In the genomic region with DNA sequence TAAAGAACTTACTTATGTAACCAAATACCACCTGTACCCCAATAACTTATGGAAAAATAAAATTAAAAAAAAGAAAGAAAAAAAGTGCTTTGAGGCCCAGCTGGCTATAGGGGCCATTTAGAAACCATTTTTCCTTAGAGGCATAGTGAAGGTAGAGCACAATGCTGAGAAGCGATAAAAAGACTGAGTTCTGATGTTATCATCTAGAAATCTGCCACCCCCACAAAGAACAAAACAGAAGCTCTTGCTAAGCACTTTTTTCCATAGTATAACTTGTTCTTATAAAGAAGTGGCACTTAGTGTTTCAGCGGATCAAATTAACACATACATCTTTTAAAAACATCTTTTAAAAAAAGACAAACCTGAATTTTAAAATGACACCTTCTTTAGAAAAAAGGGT, we compare ENCODE assay signal across 25 cellular contexts. TPM values are rescaled to one million over a fixed set of nuclear protein-coding genes. Genes with fewer than 3 reads are reported as not detected.
"Had no signal": no experiment of that assay in that cellular context is flagged by ENCODE, and none has a peak within 500 bp of the region (broad histone marks: within the 10 kb centered on the region; RNA-seq: fewer than 3 reads in every experiment).

No MANE protein-coding gene starts in this region.

- H3K36me3 ChIP-seq: breast epithelium, pancreas, right lobe of liver, vagina had no signal

- H3K27ac Mint-ChIP-seq: memory B cell; nephron progenitor cell; stimulated activated effector memory CD8-positive, alpha-beta T cell treated with anti-CD3 and anti-CD28 coated beads, Interleukin-12 subunit alpha, Interleukin-12 subunit beta, amount 100 ng/mL, for 72 hours; type B pancreatic cell had no signal

- ATAC-seq: foreskin keratinocyte, left colon, pancreas, right lobe of liver had no signal

- H3K4me1 ChIP-seq: breast epithelium, foreskin keratinocyte, pancreas, right lobe of liver, testis, vagina had no signal

- DNase-seq: activated CD4-positive, alpha-beta T cell treated with anti-CD3 and anti-CD28 coated beads for 1 hour; activated CD8-positive, alpha-beta memory T cell treated with anti-CD3 and anti-CD28 coated beads, Interleukin-2, amount 50 U/mL, for 4 hours; activated naive CD4-positive, alpha-beta T cell; amniotic stem cell; effector memory CD4-positive, alpha-beta T cell; foreskin keratinocyte; left colon; nephron progenitor cell; pancreas; right lobe of liver; stimulated activated CD4-positive, alpha-beta T cell treated with anti-CD3 and anti-CD28 coated beads, Interleukin-1b, Interleukin-23, amount 100 ng/mL, for 48 hours; testis had no signal

- H3K27me3 Mint-ChIP-seq: central memory CD8-positive, alpha-beta T cell; type B pancreatic cell had no signal

- H3K4me1 Mint-ChIP-seq: memory B cell, nephron progenitor cell had no signal

- H3K27ac ChIP-seq: breast epithelium, foreskin keratinocyte, pancreas, right lobe of liver, testis, vagina, VCaP had no signal

- H3K9me3 ChIP-seq: breast epithelium, pancreas, right lobe of liver, testis, vagina had no signal

- H3K27me3 ChIP-seq: breast epithelium, foreskin keratinocyte, pancreas, right lobe of liver, testis, vagina had no signal

- H3K4me3 Mint-ChIP-seq: central memory CD8-positive, alpha-beta T cell; memory B cell; nephron progenitor cell; stimulated activated effector memory CD8-positive, alpha-beta T cell treated with anti-CD3 and anti-CD28 coated beads, Interleukin-12 subunit alpha, Interleukin-12 subunit beta, amount 100 ng/mL, for 72 hours; type B pancreatic cell had no signal

- H3K9me3 Mint-ChIP-seq: activated T-helper 2 cell treated with anti-CD3 and anti-CD28 coated beads, Interferon-gamma antibody, Interleukin-2, Interleukin-4, amounts not matched to agents 10 μg/mL and 5 μg/mL and 100 μg/mL, durations not matched to agents 14 hours and 24 hours and 36 hours; central memory CD8-positive, alpha-beta T cell; memory B cell; nephron progenitor cell; stimulated activated effector memory CD8-positive, alpha-beta T cell treated with anti-CD3 and anti-CD28 coated beads, Interleukin-12 subunit alpha, Interleukin-12 subunit beta, amount 100 ng/mL, for 72 hours had no signal

- H3K36me3 Mint-ChIP-seq: memory B cell; stimulated activated effector memory CD8-positive, alpha-beta T cell treated with anti-CD3 and anti-CD28 coated beads, Interleukin-12 subunit alpha, Interleukin-12 subunit beta, amount 100 ng/mL, for 72 hours; type B pancreatic cell had no signal

- H3K4me3 ChIP-seq: breast epithelium, pancreas, right lobe of liver, skin epidermis, testis, vagina had no signal

RNA-seq across cellular contexts. Expression of a gene that starts 51.4 kb away (rescaled TPM):
- total RNA-seq: dermis microvascular lymphatic vessel endothelial cell, foreskin keratinocyte, glomerular endothelial cell, pulmonary artery endothelial cell had no signal
- polyA plus RNA-seq: foreskin keratinocyte, keratinocyte, pancreas had no signal
